23 cellular contexts compared by ENCODE assay signal in genomic region chr6:114008331-114008730, GRCh38. TPM values are rescaled to one million over a fixed set of nuclear protein-coding genes. Genes with fewer than 3 reads are reported as not detected.
DNase-seq lines count a peak whose midpoint lies in the region; ATAC-seq and TF ChIP-seq lines count a peak whose summit lies in the region.
"Had no signal": no experiment of that assay in that cellular context is flagged by ENCODE, and none has a peak within 500 bp of the region (broad histone marks: within the 10 kb centered on the region; RNA-seq: fewer than 3 reads in every experiment).

No MANE protein-coding gene starts in this region.

- 0 out of 3 replicates have a peak overlapping the region, but pooled peaks have one; percentile 55 for H2BK15ac ChIP-seq in IMR-90 (ENCODE audit: low read depth, low read length)
- H2BK15ac ChIP-seq in mesenchymal stem cell (ENCODE audit: low read depth, poor library complexity, severe bottlenecking), result no peak overlapping the region

- TF ChIP-seq CTCF in IMR-90 (conservative IDR thresholded peaks at IDR 0.05; ENCODE audit: low read depth, low read length) (no peak), ascending aorta (IDR thresholded peaks at IDR 0.05) (no peak), chondrocyte (IDR thresholded peaks at IDR 0.05) (no peak)

- H4K91ac ChIP-seq in IMR-90 (ENCODE audit: insufficient read depth, low read depth, low read length), result no peak overlapping the region; the same call in 1 of the 2 replicates
- H4K91ac ChIP-seq in mesenchymal stem cell (ENCODE audit: low read length), result no peak overlapping the region

- no peak for TF ChIP-seq RAD21 in IMR-90 (IDR thresholded peaks at IDR 0.05; ENCODE audit: low read length)

- dilution Hi-C loops in IMR-90 (cut with HindIII; ENCODE audit: low sequenced_read_pairs, unreplicated experiment), result no loop called here

- H4K5ac ChIP-seq in IMR-90 (ENCODE audit: low read depth, low read length), result peak overlapping the region; percentile 90

- H3K4ac ChIP-seq in IMR-90 (ENCODE audit: low read depth, low read length) (no peak overlapping the region), mesenchymal stem cell (ENCODE audit: low read depth in 1 of 2, low read length in 2 of 2) (no peak overlapping the region)

- no peaks in the 10 kb centered on the region for H3K4me1 ChIP-seq in ACC112 (ENCODE audit: control insufficient read depth, insufficient read depth, low read length, unreplicated experiment)
- peaks cover 3% of the 10 kb centered on the region; the same call in 1 of the 2 replicates for H3K4me1 ChIP-seq in IMR-90 (ENCODE audit: control insufficient read depth, insufficient read depth, low read length)
- H3K4me1 ChIP-seq in ascending aorta, result no peaks in the 10 kb centered on the region
- no peaks in the 10 kb centered on the region for H3K4me1 ChIP-seq in mesenchymal stem cell (ENCODE audit: control insufficient read depth, insufficient read depth, low read depth, low read length)
- H3K4me1 ChIP-seq: vagina had no signal

- ATAC-seq in IMR-90 (ENCODE audit: low read depth) (no peak), HG03571 (IDR thresholded peaks at IDR 0.05; ENCODE audit: unreplicated experiment) (no peak)
- ATAC-seq: heart right ventricle, left ventricle myocardium superior had no signal

- no peak overlapping the region for H2BK20ac ChIP-seq in IMR-90 (ENCODE audit: low read depth, low read length)

- peaks cover 10% of the 10 kb centered on the region for H3K4me1 Mint-ChIP-seq in chondrocyte (ENCODE audit: low read depth)
- H3K4me1 Mint-ChIP-seq: immature natural killer cell had no signal

- H3K79me1 ChIP-seq in IMR-90 (ENCODE audit: low read depth in 1 of 2, low read length in 2 of 2) (0 out of 4 replicates have a peak, but pooled peaks cover 0 to 3% of the 10 kb centered on the region in 2 experiments), mesenchymal stem cell (replicated peaks; ENCODE audit: low read length, poor library complexity, severe bottlenecking) (peaks cover 1% of the 10 kb centered on the region)

- H3K27ac ChIP-seq in ACC112 (ENCODE audit: low read depth, low read length) (no peak overlapping the region), IMR-90 (ENCODE audit: insufficient read depth, low read length) (no peak overlapping the region), ascending aorta (no peak overlapping the region), mesenchymal stem cell (ENCODE audit: low read length, poor library complexity, severe bottlenecking) (no peak overlapping the region), caudate nucleus (ENCODE audit: low read depth, low read length) (no peak overlapping the region)
- H3K27ac ChIP-seq: BLaER1 treated with 17β-estradiol and CSF1 and Interleukin-3, amounts not matched to agents 10 nM and 100 nM; heart right ventricle; vagina; WERI-Rb-1 had no signal

- H2BK5ac ChIP-seq in IMR-90 (ENCODE audit: low read depth, low read length, poor library complexity, severe bottlenecking) (peak overlapping the region; percentile 45), mesenchymal stem cell (ENCODE audit: low read depth, low read length, poor library complexity, severe bottlenecking) (no peak overlapping the region)

- H2BK120ac ChIP-seq in IMR-90 (ENCODE audit: low read depth, low read length) (0 out of 2 replicates have a peak overlapping the region, but pooled peaks have one; percentile 48), mesenchymal stem cell (ENCODE audit: low read depth, low read length) (no peak overlapping the region)

- no peaks in the 10 kb centered on the region for H3K27me3 Mint-ChIP-seq in chondrocyte (ENCODE audit: low read depth)

- BruUV-seq in IMR-90 (replicated peaks; lab: Mats Ljungman, UMichigan), result no TSS peak

- no peaks in the 10 kb centered on the region for H3K79me2 ChIP-seq in ACC112 (ENCODE audit: control insufficient read depth, insufficient read depth, low read length, unreplicated experiment)

- H2AK9ac ChIP-seq in IMR-90 (replicated peaks; ENCODE audit: low read depth, low read length, poor library complexity), result no peak overlapping the region

- in situ Hi-C loops in IMR-90 (cut with MboI; ENCODE audit: low sequenced_read_pairs), result no loop called here

- H3K27me3 ChIP-seq in ACC112 (ENCODE audit: insufficient read depth, low read length) (no peaks in the 10 kb centered on the region), IMR-90 (ENCODE audit: control insufficient read depth, insufficient read depth, low read length) (no peaks in the 10 kb centered on the region), ascending aorta (no peaks in the 10 kb centered on the region), mesenchymal stem cell (ENCODE audit: control insufficient read depth in 1 of 2, insufficient read depth in 1 of 2, low read length in 2 of 2) (no peaks in the 10 kb centered on the region)
- H3K27me3 ChIP-seq: BLaER1 treated with 17β-estradiol and CSF1 and Interleukin-3, amounts not matched to agents 10 nM and 100 nM; heart right ventricle; vagina had no signal

- no peak overlapping the region for H3K4me3 Mint-ChIP-seq in chondrocyte (ENCODE audit: unreplicated experiment)
- H3K4me3 Mint-ChIP-seq: activated CD8-positive, alpha-beta T cell treated with anti-CD3 and anti-CD28 coated beads for 36 hours; activated T-cell treated with anti-CD3 and anti-CD28 coated beads, Interleukin-2, amount 50 U/mL, for 24 hours; central memory CD8-positive, alpha-beta T cell; immature natural killer cell had no signal

- H4K20me1 ChIP-seq in IMR-90 (ENCODE audit: insufficient read depth, low read length), result no peaks in the 10 kb centered on the region
- H4K20me1 ChIP-seq: BLaER1 treated with 17β-estradiol and CSF1 and Interleukin-3, amounts not matched to agents 10 nM and 100 nM had no signal

- CTCF ChIA-PET in IMR-90 (lab: Yijun Ruan, JAX), result no interaction called here

- WGBS in IMR-90 (ENCODE audit: extremely low coverage in 2 of 2, insufficient read length in 1 of 2), 2 experiments, result no CpG with 5 or more reads among the region's 4 CpGs
- WGBS in mesenchymal stem cell, result 25% methylated on average over 3 of the region's 4 CpGs

- H3K14ac ChIP-seq in IMR-90 (replicated peaks; ENCODE audit: low read depth, low read length) (0 out of 2 replicates have a peak overlapping the region, but pooled peaks have one; percentile 32), mesenchymal stem cell (ENCODE audit: low read length in 2 of 2) (no peak overlapping the region)

- no peak for TF ChIP-seq POLR2A in IMR-90 (IDR thresholded peaks at IDR 0.05; ENCODE audit: low read depth, low read length)

- no peak overlapping the region for H2AK5ac ChIP-seq in IMR-90 (ENCODE audit: low read depth, low read length)
- no peak overlapping the region for H2AK5ac ChIP-seq in mesenchymal stem cell (ENCODE audit: low read length, severe bottlenecking)

- no peaks in the 10 kb centered on the region for H3K36me3 Mint-ChIP-seq in chondrocyte (ENCODE audit: low read depth)
- H3K36me3 Mint-ChIP-seq: immature natural killer cell had no signal

- H3K9me1 ChIP-seq in IMR-90 (ENCODE audit: insufficient read depth, low read length), result no peaks in the 10 kb centered on the region

- H3K9me3 Mint-ChIP-seq in chondrocyte (ENCODE audit: low read depth), result no peaks in the 10 kb centered on the region
- H3K9me3 Mint-ChIP-seq: activated CD8-positive, alpha-beta T cell treated with anti-CD3 and anti-CD28 coated beads for 36 hours; activated T-cell treated with anti-CD3 and anti-CD28 coated beads, Interleukin-2, amount 50 U/mL, for 24 hours; central memory CD8-positive, alpha-beta T cell; immature natural killer cell had no signal

- no peak overlapping the region for H3K56ac ChIP-seq in IMR-90 (ENCODE audit: extremely low read depth, insufficient read depth, low read length)

- DNase-seq in IMR-90 (no peak), ascending aorta (ENCODE audit: low spot score in 2 of 2) (no peak), mesenchymal stem cell (no peak), chondrocyte (ENCODE audit: low spot score) (no peak), caudate nucleus (lab: John Stamatoyannopoulos, UW) (no peak)
- no peak for DNase-seq in stimulated activated CD4-positive, alpha-beta T cell treated with anti-CD3 and anti-CD28 coated beads, Interleukin-4, amount 100 ng/mL, for 4 hours
- DNase-seq: activated naive CD4-positive, alpha-beta T cell treated with Interleukin-2 at 50 U/mL for 16 hours; activated T-cell treated with anti-CD3 and anti-CD28 coated beads, Interleukin-2, amount 50 U/mL, for 24 hours; Calu3; effector memory CD4-positive, alpha-beta T cell; heart right ventricle; immature natural killer cell; left ventricle myocardium superior; NCI-H1930; NCI-H345; nucleus accumbens; WERI-Rb-1 had no signal

- no peak overlapping the region for H3K27ac Mint-ChIP-seq in chondrocyte (ENCODE audit: unreplicated experiment)
- H3K27ac Mint-ChIP-seq: activated CD8-positive, alpha-beta T cell treated with anti-CD3 and anti-CD28 coated beads for 36 hours; activated T-cell treated with anti-CD3 and anti-CD28 coated beads, Interleukin-2, amount 50 U/mL, for 24 hours; immature natural killer cell had no signal

- H3K23ac ChIP-seq in IMR-90 (ENCODE audit: low read depth, low read length), result no peak overlapping the region
- no peak overlapping the region for H3K23ac ChIP-seq in mesenchymal stem cell (ENCODE audit: low read length in 2 of 2)

- H3K9ac ChIP-seq in IMR-90 (ENCODE audit: low read depth, low read length), result no peak overlapping the region
- no peak overlapping the region for H3K9ac ChIP-seq in mesenchymal stem cell (ENCODE audit: low read length)
- H3K9ac ChIP-seq: BLaER1 treated with 17β-estradiol and CSF1 and Interleukin-3, amounts not matched to agents 10 nM and 100 nM had no signal

- intact Hi-C loops in IMR-90 (cut with micrococcal nuclease), result no loop called here
- intact Hi-C loops in ascending aorta (cut with DNase I), result no loop called here

- H4K8ac ChIP-seq in IMR-90 (ENCODE audit: low read depth in 2 of 2, low read length in 2 of 2) (peak overlapping the region in 1 of 2 experiments; percentile 35; a peak in 1 of 4 replicates), mesenchymal stem cell (ENCODE audit: low read length) (no peak overlapping the region)

- H3K18ac ChIP-seq in IMR-90 (ENCODE audit: low read depth, low read length), result peak overlapping the region; percentile 59; the same call in 1 of the 2 replicates
- no peak overlapping the region for H3K18ac ChIP-seq in mesenchymal stem cell (ENCODE audit: low read depth in 1 of 2, low read length in 2 of 2)

- H3K4me2 ChIP-seq in IMR-90 (ENCODE audit: low read depth, low read length), result peak overlapping the region; percentile 98
- H3K4me2 ChIP-seq in mesenchymal stem cell (ENCODE audit: low read length, poor library complexity, severe bottlenecking), result peak overlapping the region; percentile 59

- H3K36me3 ChIP-seq in ACC112 (ENCODE audit: insufficient read depth, low read length) (no peaks in the 10 kb centered on the region), IMR-90 (ENCODE audit: control insufficient read depth, insufficient read depth, low read length) (no peaks in the 10 kb centered on the region), ascending aorta (no peaks in the 10 kb centered on the region), mesenchymal stem cell (ENCODE audit: control insufficient read depth in 1 of 2, insufficient read depth in 2 of 2, low read depth in 1 of 2, low read length in 2 of 2) (no peaks in the 10 kb centered on the region)
- H3K36me3 ChIP-seq: BLaER1 treated with 17β-estradiol and CSF1 and Interleukin-3, amounts not matched to agents 10 nM and 100 nM; heart right ventricle; vagina; WERI-Rb-1 had no signal

- no peaks in the 10 kb centered on the region for H3K9me3 ChIP-seq in IMR-90 (ENCODE audit: control insufficient read depth, insufficient read depth, low read length)
- H3K9me3 ChIP-seq in ascending aorta, result no peaks in the 10 kb centered on the region
- no peaks in the 10 kb centered on the region for H3K9me3 ChIP-seq in mesenchymal stem cell (ENCODE audit: control insufficient read depth, low read length)
- H3K9me3 ChIP-seq: vagina had no signal

- H3K4me3 ChIP-seq in ACC112 (ENCODE audit: low read depth, low read length) (peak overlapping the region; percentile 75), IMR-90 (ENCODE audit: insufficient read depth, low read depth, low read length) (no peak overlapping the region), ascending aorta (peak overlapping the region; percentile 17 to 27), mesenchymal stem cell (ENCODE audit: insufficient read depth in 1 of 2, low read depth in 1 of 2, low read length in 2 of 2) (peak overlapping the region in 1 of 2 experiments; percentile 29)
- H3K4me3 ChIP-seq: BLaER1 treated with 17β-estradiol and CSF1 and Interleukin-3, amounts not matched to agents 10 nM and 100 nM; heart right ventricle; vagina had no signal

- POLR2A ChIA-PET in IMR-90 (lab: Charles Lee; ENCODE audit: unreplicated experiment), result no interaction called here

- H2BK12ac ChIP-seq in mesenchymal stem cell (ENCODE audit: low read length in 2 of 2), result no peak overlapping the region

- H2AFZ ChIP-seq in ACC112 (ENCODE audit: low read length, unreplicated experiment), result peak overlapping the region; percentile 83
- H2AFZ ChIP-seq in IMR-90 (replicated peaks; ENCODE audit: low read length, poor library complexity), result no peak overlapping the region
- no peak overlapping the region for H2AFZ ChIP-seq in mesenchymal stem cell (ENCODE audit: low read depth, low read length)

RNA-seq across cellular contexts. Expression of gene HDAC2, which starts 37.4 kb away (rescaled TPM):
- total RNA-seq in IMR-90 (2012; rRNA removed) (72.6 and 116 TPM in 2 replicates), ascending aorta (19.1 TPM), chondrocyte (104 to 116 TPM (median 104 TPM) in 3 replicates)
- 97.5 and 122 TPM in 2 replicates for polyA plus RNA-seq in IMR-90 (2012; rRNA removed)
- 31.9 and 36.0 TPM in 2 replicates for polyA plus RNA-seq in IMR-90 (2012; cell fraction: cytosol; rRNA removed)
- 19.3 and 59.9 TPM in 2 replicates for polyA plus RNA-seq in IMR-90 (2012; cell fraction: nucleus; rRNA removed; ENCODE audit: low replicate concordance)
- polyA plus RNA-seq in mesenchymal stem cell (2013, experiment 1 of 2), result 68.6 TPM
- 75.4 TPM for polyA plus RNA-seq in mesenchymal stem cell (2013, experiment 2 of 2)
